ENCODE assay signal across 1 cellular context in the genomic region with DNA sequence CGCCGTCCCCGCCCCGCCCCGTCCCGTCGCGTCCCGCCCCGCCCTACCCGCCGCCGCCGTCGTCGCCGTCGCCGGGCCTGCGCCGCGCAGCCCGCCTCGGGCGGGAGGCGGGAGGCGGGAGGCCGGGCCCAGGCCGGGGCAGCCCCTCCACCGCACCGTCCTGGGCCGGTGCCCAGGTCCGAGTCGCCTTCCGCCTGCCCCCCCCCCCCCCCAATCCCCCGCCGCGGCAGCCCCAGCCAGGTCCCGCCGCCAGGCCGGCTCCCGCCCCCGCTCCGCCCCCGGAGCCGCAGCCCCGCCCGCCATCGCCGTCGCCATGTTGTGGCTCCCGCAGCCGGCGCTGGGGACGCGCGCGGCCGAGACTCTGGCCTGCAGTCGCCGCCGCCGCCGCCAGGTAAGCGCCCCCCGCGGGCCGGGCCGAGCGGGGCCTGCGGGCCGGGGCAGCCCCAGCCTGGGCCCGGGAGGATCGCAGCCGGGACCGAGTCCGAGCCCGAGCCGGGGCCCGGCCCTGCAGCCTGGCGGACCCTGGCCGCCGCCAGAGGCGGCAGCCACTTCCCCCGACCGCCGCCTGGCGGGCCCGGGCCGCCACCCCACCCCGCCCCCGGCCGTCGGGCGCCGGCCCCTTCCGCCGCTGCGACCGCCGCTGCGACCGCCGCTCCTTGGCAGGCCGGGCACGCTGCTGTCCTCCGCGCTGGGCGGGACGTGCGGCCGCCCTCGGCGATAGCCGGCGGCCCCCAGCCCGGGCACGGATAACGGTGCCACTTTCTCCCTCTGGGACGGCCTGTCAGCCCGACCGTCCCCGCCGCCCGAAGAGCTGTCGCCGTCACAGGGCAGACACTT.
TF ChIP-seq lines count a peak whose summit lies in the region.

A gene with protein sequence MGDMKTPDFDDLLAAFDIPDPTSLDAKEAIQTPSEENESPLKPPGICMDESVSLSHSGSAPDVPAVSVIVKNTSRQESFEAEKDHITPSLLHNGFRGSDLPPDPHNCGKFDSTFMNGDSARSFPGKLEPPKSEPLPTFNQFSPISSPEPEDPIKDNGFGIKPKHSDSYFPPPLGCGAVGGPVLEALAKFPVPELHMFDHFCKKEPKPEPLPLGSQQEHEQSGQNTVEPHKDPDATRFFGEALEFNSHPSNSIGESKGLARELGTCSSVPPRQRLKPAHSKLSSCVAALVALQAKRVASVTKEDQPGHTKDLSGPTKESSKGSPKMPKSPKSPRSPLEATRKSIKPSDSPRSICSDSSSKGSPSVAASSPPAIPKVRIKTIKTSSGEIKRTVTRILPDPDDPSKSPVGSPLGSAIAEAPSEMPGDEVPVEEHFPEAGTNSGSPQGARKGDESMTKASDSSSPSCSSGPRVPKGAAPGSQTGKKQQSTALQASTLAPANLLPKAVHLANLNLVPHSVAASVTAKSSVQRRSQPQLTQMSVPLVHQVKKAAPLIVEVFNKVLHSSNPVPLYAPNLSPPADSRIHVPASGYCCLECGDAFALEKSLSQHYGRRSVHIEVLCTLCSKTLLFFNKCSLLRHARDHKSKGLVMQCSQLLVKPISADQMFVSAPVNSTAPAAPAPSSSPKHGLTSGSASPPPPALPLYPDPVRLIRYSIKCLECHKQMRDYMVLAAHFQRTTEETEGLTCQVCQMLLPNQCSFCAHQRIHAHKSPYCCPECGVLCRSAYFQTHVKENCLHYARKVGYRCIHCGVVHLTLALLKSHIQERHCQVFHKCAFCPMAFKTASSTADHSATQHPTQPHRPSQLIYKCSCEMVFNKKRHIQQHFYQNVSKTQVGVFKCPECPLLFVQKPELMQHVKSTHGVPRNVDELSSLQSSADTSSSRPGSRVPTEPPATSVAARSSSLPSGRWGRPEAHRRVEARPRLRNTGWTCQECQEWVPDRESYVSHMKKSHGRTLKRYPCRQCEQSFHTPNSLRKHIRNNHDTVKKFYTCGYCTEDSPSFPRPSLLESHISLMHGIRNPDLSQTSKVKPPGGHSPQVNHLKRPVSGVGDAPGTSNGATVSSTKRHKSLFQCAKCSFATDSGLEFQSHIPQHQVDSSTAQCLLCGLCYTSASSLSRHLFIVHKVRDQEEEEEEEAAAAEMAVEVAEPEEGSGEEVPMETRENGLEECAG (N-terminal part only) (plus strand): TSS at position 319 of the 837 bp plus-strand sequence. CDS start 34,084 bp downstream, outside the sequence.

TF ChIP-seq in HCT116, 20 proteins besides CTCF, POLR2A, EP300 and RAD21 (continued from another document):
- TF ChIP-seq, protein P1, sequence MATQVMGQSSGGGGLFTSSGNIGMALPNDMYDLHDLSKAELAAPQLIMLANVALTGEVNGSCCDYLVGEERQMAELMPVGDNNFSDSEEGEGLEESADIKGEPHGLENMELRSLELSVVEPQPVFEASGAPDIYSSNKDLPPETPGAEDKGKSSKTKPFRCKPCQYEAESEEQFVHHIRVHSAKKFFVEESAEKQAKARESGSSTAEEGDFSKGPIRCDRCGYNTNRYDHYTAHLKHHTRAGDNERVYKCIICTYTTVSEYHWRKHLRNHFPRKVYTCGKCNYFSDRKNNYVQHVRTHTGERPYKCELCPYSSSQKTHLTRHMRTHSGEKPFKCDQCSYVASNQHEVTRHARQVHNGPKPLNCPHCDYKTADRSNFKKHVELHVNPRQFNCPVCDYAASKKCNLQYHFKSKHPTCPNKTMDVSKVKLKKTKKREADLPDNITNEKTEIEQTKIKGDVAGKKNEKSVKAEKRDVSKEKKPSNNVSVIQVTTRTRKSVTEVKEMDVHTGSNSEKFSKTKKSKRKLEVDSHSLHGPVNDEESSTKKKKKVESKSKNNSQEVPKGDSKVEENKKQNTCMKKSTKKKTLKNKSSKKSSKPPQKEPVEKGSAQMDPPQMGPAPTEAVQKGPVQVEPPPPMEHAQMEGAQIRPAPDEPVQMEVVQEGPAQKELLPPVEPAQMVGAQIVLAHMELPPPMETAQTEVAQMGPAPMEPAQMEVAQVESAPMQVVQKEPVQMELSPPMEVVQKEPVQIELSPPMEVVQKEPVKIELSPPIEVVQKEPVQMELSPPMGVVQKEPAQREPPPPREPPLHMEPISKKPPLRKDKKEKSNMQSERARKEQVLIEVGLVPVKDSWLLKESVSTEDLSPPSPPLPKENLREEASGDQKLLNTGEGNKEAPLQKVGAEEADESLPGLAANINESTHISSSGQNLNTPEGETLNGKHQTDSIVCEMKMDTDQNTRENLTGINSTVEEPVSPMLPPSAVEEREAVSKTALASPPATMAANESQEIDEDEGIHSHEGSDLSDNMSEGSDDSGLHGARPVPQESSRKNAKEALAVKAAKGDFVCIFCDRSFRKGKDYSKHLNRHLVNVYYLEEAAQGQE (IDR thresholded peaks at IDR 0.05; ENCODE audit: low read depth): no peak
